ENCODE assay signal across 1 cellular context in genomic region chr2:99335911-99336779, GRCh38.
TF ChIP-seq lines count a peak whose summit lies in the region.

A gene with protein sequence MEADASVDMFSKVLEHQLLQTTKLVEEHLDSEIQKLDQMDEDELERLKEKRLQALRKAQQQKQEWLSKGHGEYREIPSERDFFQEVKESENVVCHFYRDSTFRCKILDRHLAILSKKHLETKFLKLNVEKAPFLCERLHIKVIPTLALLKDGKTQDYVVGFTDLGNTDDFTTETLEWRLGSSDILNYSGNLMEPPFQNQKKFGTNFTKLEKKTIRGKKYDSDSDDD (minus strand): TSS chr2:99336333. CDS start chr2:99333210, 3,123 bp downstream.

TF ChIP-seq in K562, 482 proteins besides CTCF, POLR2A, EP300 and RAD21 (continued from another document and continues in another):
- TF ChIP-seq, protein P1, sequence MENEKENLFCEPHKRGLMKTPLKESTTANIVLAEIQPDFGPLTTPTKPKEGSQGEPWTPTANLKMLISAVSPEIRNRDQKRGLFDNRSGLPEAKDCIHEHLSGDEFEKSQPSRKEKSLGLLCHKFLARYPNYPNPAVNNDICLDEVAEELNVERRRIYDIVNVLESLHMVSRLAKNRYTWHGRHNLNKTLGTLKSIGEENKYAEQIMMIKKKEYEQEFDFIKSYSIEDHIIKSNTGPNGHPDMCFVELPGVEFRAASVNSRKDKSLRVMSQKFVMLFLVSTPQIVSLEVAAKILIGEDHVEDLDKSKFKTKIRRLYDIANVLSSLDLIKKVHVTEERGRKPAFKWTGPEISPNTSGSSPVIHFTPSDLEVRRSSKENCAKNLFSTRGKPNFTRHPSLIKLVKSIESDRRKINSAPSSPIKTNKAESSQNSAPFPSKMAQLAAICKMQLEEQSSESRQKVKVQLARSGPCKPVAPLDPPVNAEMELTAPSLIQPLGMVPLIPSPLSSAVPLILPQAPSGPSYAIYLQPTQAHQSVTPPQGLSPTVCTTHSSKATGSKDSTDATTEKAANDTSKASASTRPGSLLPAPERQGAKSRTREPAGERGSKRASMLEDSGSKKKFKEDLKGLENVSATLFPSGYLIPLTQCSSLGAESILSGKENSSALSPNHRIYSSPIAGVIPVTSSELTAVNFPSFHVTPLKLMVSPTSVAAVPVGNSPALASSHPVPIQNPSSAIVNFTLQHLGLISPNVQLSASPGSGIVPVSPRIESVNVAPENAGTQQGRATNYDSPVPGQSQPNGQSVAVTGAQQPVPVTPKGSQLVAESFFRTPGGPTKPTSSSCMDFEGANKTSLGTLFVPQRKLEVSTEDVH (IDR thresholded peaks at IDR 0.05; ENCODE audit: low read depth, partially characterized antibody) = no peak
- TF ChIP-seq ZBED1 (IDR thresholded peaks at IDR 0.05) = no peak
- no peak for TF ChIP-seq ZNF764 (CRISPR knock-in tag; IDR thresholded peaks at IDR 0.05; ENCODE audit: low read depth)
- peak in 1 of 2 experiments; percentile 44; a peak in 1 of 3 replicates for TF ChIP-seq CBX3 (IDR thresholded peaks at IDR 0.05; ENCODE audit: borderline replicate concordance in 1 of 2, low read length in 2 of 2)
- TF ChIP-seq ARID3B (CRISPR knock-in tag; IDR thresholded peaks at IDR 0.05; ENCODE audit: borderline replicate concordance) = no peak
- TF ChIP-seq TOE1 (IDR thresholded peaks at IDR 0.05; ENCODE audit: borderline replicate concordance) = 0 out of 2 replicates have a peak, but pooled peaks have one; percentile 24
- TF ChIP-seq TOE1 (CRISPR knock-in tag; IDR thresholded peaks at IDR 0.05; ENCODE audit: borderline replicate concordance, low read depth) = no peak
- TF ChIP-seq MYNN (IDR thresholded peaks at IDR 0.05) = no peak
- no peak for TF ChIP-seq MYNN (CRISPR knock-in tag; IDR thresholded peaks at IDR 0.05)
- no peak for TF ChIP-seq NFE2L1 (tag; IDR thresholded peaks at IDR 0.05; ENCODE audit: borderline replicate concordance, low read depth)
- TF ChIP-seq UBTF (IDR thresholded peaks at IDR 0.05; ENCODE audit: borderline replicate concordance in 1 of 2, low read depth in 2 of 2, low read length in 2 of 2) = peak; percentile 14 to 64; a peak in 1 of 4 replicates
- no peak for TF ChIP-seq ARID1B (IDR thresholded peaks at IDR 0.05)
- TF ChIP-seq, protein P2, sequence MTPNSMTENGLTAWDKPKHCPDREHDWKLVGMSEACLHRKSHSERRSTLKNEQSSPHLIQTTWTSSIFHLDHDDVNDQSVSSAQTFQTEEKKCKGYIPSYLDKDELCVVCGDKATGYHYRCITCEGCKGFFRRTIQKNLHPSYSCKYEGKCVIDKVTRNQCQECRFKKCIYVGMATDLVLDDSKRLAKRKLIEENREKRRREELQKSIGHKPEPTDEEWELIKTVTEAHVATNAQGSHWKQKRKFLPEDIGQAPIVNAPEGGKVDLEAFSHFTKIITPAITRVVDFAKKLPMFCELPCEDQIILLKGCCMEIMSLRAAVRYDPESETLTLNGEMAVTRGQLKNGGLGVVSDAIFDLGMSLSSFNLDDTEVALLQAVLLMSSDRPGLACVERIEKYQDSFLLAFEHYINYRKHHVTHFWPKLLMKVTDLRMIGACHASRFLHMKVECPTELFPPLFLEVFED (CRISPR knock-in tag; conservative IDR thresholded peaks at IDR 0.05) = no peak
- no peak for TF ChIP-seq ZNF512 (tag; IDR thresholded peaks at IDR 0.05)
- no peak for TF ChIP-seq RBM25 (IDR thresholded peaks at IDR 0.05; ENCODE audit: low read depth, low read length, severe bottlenecking)
- peak; percentile 67; the same call in 1 of the 2 replicates for TF ChIP-seq MTA3 (IDR thresholded peaks at IDR 0.05; ENCODE audit: borderline replicate concordance)
- TF ChIP-seq, protein P3, sequence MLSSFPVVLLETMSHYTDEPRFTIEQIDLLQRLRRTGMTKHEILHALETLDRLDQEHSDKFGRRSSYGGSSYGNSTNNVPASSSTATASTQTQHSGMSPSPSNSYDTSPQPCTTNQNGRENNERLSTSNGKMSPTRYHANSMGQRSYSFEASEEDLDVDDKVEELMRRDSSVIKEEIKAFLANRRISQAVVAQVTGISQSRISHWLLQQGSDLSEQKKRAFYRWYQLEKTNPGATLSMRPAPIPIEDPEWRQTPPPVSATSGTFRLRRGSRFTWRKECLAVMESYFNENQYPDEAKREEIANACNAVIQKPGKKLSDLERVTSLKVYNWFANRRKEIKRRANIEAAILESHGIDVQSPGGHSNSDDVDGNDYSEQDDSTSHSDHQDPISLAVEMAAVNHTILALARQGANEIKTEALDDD (IDR thresholded peaks at IDR 0.05) = no peak
- TF ChIP-seq PRPF4 (IDR thresholded peaks at IDR 0.05; ENCODE audit: insufficient read depth, low read depth, low read length, poor library complexity, severe bottlenecking) = no peak
- TF ChIP-seq, protein P4, sequence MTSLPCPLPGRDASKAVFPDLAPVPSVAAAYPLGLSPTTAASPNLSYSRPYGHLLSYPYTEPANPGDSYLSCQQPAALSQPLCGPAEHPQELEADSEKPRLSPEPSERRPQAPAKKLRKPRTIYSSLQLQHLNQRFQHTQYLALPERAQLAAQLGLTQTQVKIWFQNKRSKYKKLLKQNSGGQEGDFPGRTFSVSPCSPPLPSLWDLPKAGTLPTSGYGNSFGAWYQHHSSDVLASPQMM (CRISPR knock-in tag; IDR thresholded peaks at IDR 0.05) = no peak
- no peak for TF ChIP-seq CBFA2T2 (conservative IDR thresholded peaks at IDR 0.05)
- no peak for TF ChIP-seq GATA2 (CRISPR knock-in tag; IDR thresholded peaks at IDR 0.05)
- no peak for TF ChIP-seq KHSRP (IDR thresholded peaks at IDR 0.05)
- peak; percentile 94 to 96 for TF ChIP-seq NRF1 (conservative IDR thresholded peaks at IDR 0.05 in 1 of 2, IDR thresholded peaks at IDR 0.05 in 1 of 2)
- TF ChIP-seq MNT (conservative IDR thresholded peaks at IDR 0.05) = peak; percentile 45 to 71; a peak in 2 of 4 replicates
- TF ChIP-seq ZNF79 (CRISPR knock-in tag; IDR thresholded peaks at IDR 0.05; ENCODE audit: low read depth) = no peak
- no peak for TF ChIP-seq HNRNPL (IDR thresholded peaks at IDR 0.05; ENCODE audit: low read depth, low read length)
- TF ChIP-seq USF1 (CRISPR knock-in tag; IDR thresholded peaks at IDR 0.05) = no peak
- TF ChIP-seq FOS (IDR thresholded peaks at IDR 0.05; ENCODE audit: extremely low read depth, insufficient read length) = no peak
- peak; percentile 96 to 97 for TF ChIP-seq SIX5 (IDR thresholded peaks at IDR 0.05; ENCODE audit: borderline replicate concordance in 1 of 2, insufficient read depth in 1 of 2, low read depth in 1 of 2, low read length in 2 of 2)
- no peak for TF ChIP-seq ZNF134 (CRISPR knock-in tag; conservative IDR thresholded peaks at IDR 0.05)
- no peak for TF ChIP-seq RBM15 (IDR thresholded peaks at IDR 0.05; ENCODE audit: insufficient read depth, low read length)
- no peak for TF ChIP-seq HMGXB4 (CRISPR knock-in tag; IDR thresholded peaks at IDR 0.05)
